12 cellular contexts compared by ENCODE assay signal in genomic region chr11:120331301-120331966, GRCh38. TPM values are rescaled to one million over a fixed set of nuclear protein-coding genes. Genes with fewer than 3 reads are reported as not detected.
DNase-seq lines count a peak whose midpoint lies in the region; ATAC-seq, FAIRE-seq and TF ChIP-seq lines count a peak whose summit lies in the region.
"Had no signal": no experiment of that assay in that cellular context is flagged by ENCODE, and none has a peak within 500 bp of the region (broad histone marks: within the 10 kb centered on the region; RNA-seq: fewer than 3 reads in every experiment).

No MANE protein-coding gene starts in this region.

- H3K27ac Mint-ChIP-seq in Caco-2 (ENCODE audit: unreplicated experiment), result peak overlapping the region; percentile 39
- no peak overlapping the region for H3K27ac Mint-ChIP-seq in naive thymus-derived CD4-positive, alpha-beta T cell
- H3K27ac Mint-ChIP-seq in activated CD8-positive, alpha-beta memory T cell treated with anti-CD3 and anti-CD28 coated beads, Interleukin-2, amount 10 ng/mL, durations not matched to agents 7 days and 5 days, result no peak overlapping the region
- H3K27ac Mint-ChIP-seq: activated naive CD4-positive, alpha-beta T cell treated with anti-CD3 and anti-CD28 coated beads, Interleukin-2, amount 10 ng/mL, durations not matched to agents 7 days and 5 days had no signal

- H3K4me3 ChIP-seq in Caco-2 (ENCODE audit: low read depth, low read length) (no peak overlapping the region), esophagus (ENCODE audit: low read depth in 1 of 2, low read length in 2 of 2) (no peak overlapping the region)
- no peak overlapping the region for H3K4me3 ChIP-seq in naive thymus-derived CD4-positive, alpha-beta T cell (ENCODE audit: low read length)

- H3K4me1 ChIP-seq in Caco-2 (peaks cover 28% of the 10 kb centered on the region), esophagus (ENCODE audit: control insufficient read depth in 2 of 2, insufficient read depth in 2 of 2, low read length in 1 of 2) (peaks cover 0 to 8% of the 10 kb centered on the region in 2 donors)
- peaks cover 9 to 14% of the 10 kb centered on the region in 2 donors for H3K4me1 ChIP-seq in naive thymus-derived CD4-positive, alpha-beta T cell (ENCODE audit: control insufficient read depth in 2 of 2, insufficient read depth in 2 of 2, low read length in 2 of 2)

- WGBS in esophagus, 2 donors, result 41 to 51% methylated on average over 2 of the region's 2 CpGs

- peak in 1 of 2 experiments; percentile 38 for DNase-seq in Caco-2
- peak; percentile 79 for DNase-seq in RCC 7860 (ENCODE audit: low spot score)
- DNase-seq in non-pigmented ciliary epithelial cell (ENCODE audit: low read depth), result peak; percentile 75
- no peak for DNase-seq in stimulated activated CD4-positive, alpha-beta T cell treated with anti-CD3 and anti-CD28 coated beads, Interleukin-12 subunit alpha, Interleukin-12 subunit beta, amount 100 ng/mL, for 4 hours
- no peak for DNase-seq in naive thymus-derived CD4-positive, alpha-beta T cell
- no peak for DNase-seq in NCI-H2171 (lab: John Stamatoyannopoulos, UW)
- DNase-seq in activated CD8-positive, alpha-beta memory T cell treated with anti-CD3 and anti-CD28 coated beads, Interleukin-2, amount 10 ng/mL, durations not matched to agents 7 days and 5 days, result no peak
- DNase-seq: activated naive CD4-positive, alpha-beta T cell treated with anti-CD3 and anti-CD28 coated beads, Interleukin-2, amount 10 ng/mL, durations not matched to agents 7 days and 5 days; NCI-H146 had no signal

- peaks cover 28% of the 10 kb centered on the region for H3K4me1 Mint-ChIP-seq in Caco-2 (ENCODE audit: low read depth, unreplicated experiment)
- H3K4me1 Mint-ChIP-seq in naive thymus-derived CD4-positive, alpha-beta T cell, result peaks cover 10 to 19% (median 17%) of the 10 kb centered on the region in 7 donors
- peaks cover 30% of the 10 kb centered on the region for H3K4me1 Mint-ChIP-seq in activated CD8-positive, alpha-beta memory T cell treated with anti-CD3 and anti-CD28 coated beads, Interleukin-2, amount 10 ng/mL, durations not matched to agents 7 days and 5 days

- no peak for ATAC-seq in naive thymus-derived CD4-positive, alpha-beta T cell
- no peak for ATAC-seq in activated CD8-positive, alpha-beta memory T cell treated with anti-CD3 and anti-CD28 coated beads, Interleukin-2, amount 10 ng/mL, durations not matched to agents 7 days and 5 days

- POLR2A ChIA-PET in Caco-2 (lab: Charles Lee), result no interaction called here
- POLR2A ChIA-PET in naive thymus-derived CD4-positive, alpha-beta T cell (lab: Charles Lee), result interaction anchor here (0.7 kb wide), 1 partner anchor 350 kb away, joined by 8 read pairs; no protein-coding TSS in a partner anchor

- peaks cover 8% of the 10 kb centered on the region for H3K36me3 Mint-ChIP-seq in Caco-2 (ENCODE audit: insufficient read depth, unreplicated experiment)
- peaks cover 0 to 3% (median 0%) of the 10 kb centered on the region in 5 donors for H3K36me3 Mint-ChIP-seq in naive thymus-derived CD4-positive, alpha-beta T cell
- peaks cover 2% of the 10 kb centered on the region for H3K36me3 Mint-ChIP-seq in activated CD8-positive, alpha-beta memory T cell treated with anti-CD3 and anti-CD28 coated beads, Interleukin-2, amount 10 ng/mL, durations not matched to agents 7 days and 5 days
- H3K36me3 Mint-ChIP-seq: activated naive CD4-positive, alpha-beta T cell treated with anti-CD3 and anti-CD28 coated beads, Interleukin-2, amount 10 ng/mL, durations not matched to agents 7 days and 5 days had no signal

- no peaks in the 10 kb centered on the region for H3K9me3 ChIP-seq in Caco-2
- no peaks in the 10 kb centered on the region for H3K9me3 ChIP-seq in esophagus (ENCODE audit: control insufficient read depth in 2 of 2, insufficient read depth in 1 of 2, low read depth in 1 of 2, low read length in 1 of 2)
- no peaks in the 10 kb centered on the region for H3K9me3 ChIP-seq in naive thymus-derived CD4-positive, alpha-beta T cell (ENCODE audit: control insufficient read depth in 2 of 3, low read length in 3 of 3)

- intact Hi-C loops in Caco-2 (cut with micrococcal nuclease; ENCODE audit: unreplicated experiment), result loop anchor here (5.0 kb wide), 1 partner anchor 356 kb away; no protein-coding TSS in a partner anchor
- intact Hi-C loops in naive thymus-derived CD4-positive, alpha-beta T cell (cut with micrococcal nuclease), result loop anchor here (10.0 kb wide), 2 partner anchors 143 to 607 kb away; partner anchors contain the start of gene NECTIN1 (in 1 of the 2)

- peak overlapping the region; percentile 24 to 62 for H3K27ac ChIP-seq in esophagus (ENCODE audit: low read depth in 2 of 2, low read length in 1 of 2)
- no peak overlapping the region for H3K27ac ChIP-seq in naive thymus-derived CD4-positive, alpha-beta T cell (ENCODE audit: low read depth, low read length)

- no peak for TF ChIP-seq CTCF in Caco-2 (IDR thresholded peaks at IDR 0.05; ENCODE audit: insufficient read depth in 1 of 2, low read depth in 1 of 2, low read length in 1 of 2, severe bottlenecking in 1 of 2, unreplicated experiment in 1 of 2)

- H3K27me3 ChIP-seq in Caco-2 (replicated peaks; ENCODE audit: control insufficient read depth, insufficient read depth, low read length) (no peaks in the 10 kb centered on the region), esophagus (ENCODE audit: control insufficient read depth in 1 of 2, insufficient read depth in 2 of 2, low read length in 2 of 2) (no peaks in the 10 kb centered on the region)
- H3K27me3 ChIP-seq in naive thymus-derived CD4-positive, alpha-beta T cell (ENCODE audit: control insufficient read depth in 2 of 2, insufficient read depth in 2 of 2, low read length in 2 of 2), result peaks cover 0 to 7% of the 10 kb centered on the region in 2 donors

- peak; percentile 90 for FAIRE-seq in RCC 7860 (lab: Jason Lieb, UNC)
- FAIRE-seq: GM19239 had no signal

- BruUV-seq in Caco-2 (replicated peaks; lab: Mats Ljungman, UMichigan), result no TSS peak

- no peaks in the 10 kb centered on the region for H3K27me3 Mint-ChIP-seq in Caco-2 (ENCODE audit: insufficient read depth, unreplicated experiment)
- H3K27me3 Mint-ChIP-seq in naive thymus-derived CD4-positive, alpha-beta T cell, result peaks cover 48 to 65% (median 55%) of the 10 kb centered on the region in 5 donors
- H3K27me3 Mint-ChIP-seq in activated CD8-positive, alpha-beta memory T cell treated with anti-CD3 and anti-CD28 coated beads, Interleukin-2, amount 10 ng/mL, durations not matched to agents 7 days and 5 days, result peaks cover 7% of the 10 kb centered on the region

- CTCF ChIA-PET in Caco-2 (lab: Charles Lee), result interaction anchor here (1.5 kb wide), 1 partner anchor 29 kb away, joined by 7 read pairs; no protein-coding TSS in a partner anchor
- CTCF ChIA-PET in naive thymus-derived CD4-positive, alpha-beta T cell (lab: Charles Lee), result no interaction called here
- CTCF ChIA-PET in activated CD8-positive, alpha-beta memory T cell treated with anti-CD3 and anti-CD28 coated beads, Interleukin-2, amount 10 ng/mL, durations not matched to agents 7 days and 5 days (lab: Charles Lee), result interaction anchor here (1.0 to 2.0 kb wide), 3 partner anchors 8 to 163 kb away, joined by 3 to 6 read pairs (median 5); no protein-coding TSS in a partner anchor

- H3K9me3 Mint-ChIP-seq in Caco-2 (ENCODE audit: unreplicated experiment), result no peaks in the 10 kb centered on the region
- H3K9me3 Mint-ChIP-seq in naive thymus-derived CD4-positive, alpha-beta T cell, result peaks cover 0 to 3% (median 0%) of the 10 kb centered on the region in 11 donors
- H3K9me3 Mint-ChIP-seq in activated CD8-positive, alpha-beta memory T cell treated with anti-CD3 and anti-CD28 coated beads, Interleukin-2, amount 10 ng/mL, durations not matched to agents 7 days and 5 days (ENCODE audit: low read depth), result no peaks in the 10 kb centered on the region
- H3K9me3 Mint-ChIP-seq: activated naive CD4-positive, alpha-beta T cell treated with anti-CD3 and anti-CD28 coated beads, Interleukin-2, amount 10 ng/mL, durations not matched to agents 7 days and 5 days; neural crest cell had no signal

- no peaks in the 10 kb centered on the region for H3K36me3 ChIP-seq in Caco-2 (ENCODE audit: control insufficient read depth, insufficient read depth, low read length)
- peaks cover 0 to 4% of the 10 kb centered on the region in 2 donors for H3K36me3 ChIP-seq in esophagus (ENCODE audit: control insufficient read depth in 2 of 2, insufficient read depth in 2 of 2, low read length in 1 of 2)
- H3K36me3 ChIP-seq in naive thymus-derived CD4-positive, alpha-beta T cell (ENCODE audit: control insufficient read depth in 2 of 3, insufficient read depth in 3 of 3, low read length in 3 of 3), result no peaks in the 10 kb centered on the region

- no peak overlapping the region for H3K4me3 Mint-ChIP-seq in Caco-2 (ENCODE audit: unreplicated experiment)
- H3K4me3 Mint-ChIP-seq in naive thymus-derived CD4-positive, alpha-beta T cell, result no peak overlapping the region
- no peak overlapping the region for H3K4me3 Mint-ChIP-seq in activated CD8-positive, alpha-beta memory T cell treated with anti-CD3 and anti-CD28 coated beads, Interleukin-2, amount 10 ng/mL, durations not matched to agents 7 days and 5 days
- H3K4me3 Mint-ChIP-seq: activated naive CD4-positive, alpha-beta T cell treated with anti-CD3 and anti-CD28 coated beads, Interleukin-2, amount 10 ng/mL, durations not matched to agents 7 days and 5 days; neural crest cell had no signal

RNA-seq across cellular contexts. Expression of gene ARHGEF12, which starts 4.8 kb away (rescaled TPM):
- total RNA-seq in Caco-2 (2022), result 89.2 and 89.3 TPM in 2 replicates
- polyA plus RNA-seq in esophagus, result 10 to 100 TPM; 15.3 to 17.9 TPM
- total RNA-seq in naive thymus-derived CD4-positive, alpha-beta T cell, result 10 to 100 TPM in 2 of 5 experiments, 1 to 10 TPM in 3; 1.9 to 13.1 (median 3.5) TPM
- under 1 TPM; 0.38 to 0.49 TPM for polyA plus RNA-seq in naive thymus-derived CD4-positive, alpha-beta T cell
- total RNA-seq in activated CD8-positive, alpha-beta memory T cell treated with anti-CD3 and anti-CD28 coated beads, Interleukin-2, amount 10 ng/mL, durations not matched to agents 7 days and 5 days, result 10 to 100 TPM; 44.6 to 61.1 TPM

RNA-seq across cellular contexts. Expression of gene TLCD5, which starts 6.3 kb away (rescaled TPM):
- total RNA-seq in Caco-2 (2022), result 9.8 and 11.8 TPM in 2 replicates
- under 1 TPM; 0.55 to 0.76 TPM for polyA plus RNA-seq in esophagus
- under 1 TPM in 3 of 5 experiments, not detected in 2; 0.11 to 0.48 (median 0.17) TPM for total RNA-seq in naive thymus-derived CD4-positive, alpha-beta T cell
- polyA plus RNA-seq in naive thymus-derived CD4-positive, alpha-beta T cell, result not detected
- total RNA-seq in activated CD8-positive, alpha-beta memory T cell treated with anti-CD3 and anti-CD28 coated beads, Interleukin-2, amount 10 ng/mL, durations not matched to agents 7 days and 5 days, result 1 to 10 TPM; 1.4 to 4.0 TPM

Comparison
In these comparisons a context has a peak if more than half of its experiments do, and no peak if none do; other contexts are left out.
1. DNase-seq: peak in RCC 7860 (single experiment) and non-pigmented ciliary epithelial cell (single experiment); none in stimulated activated CD4-positive, alpha-beta T cell treated with anti-CD3 and anti-CD28 coated beads, Interleukin-12 subunit alpha, Interleukin-12 subunit beta, amount 100 ng/mL, for 4 hours (single experiment), naive thymus-derived CD4-positive, alpha-beta T cell (0 of 9), NCI-H2171 (single experiment) and activated CD8-positive, alpha-beta memory T cell treated with anti-CD3 and anti-CD28 coated beads, Interleukin-2, amount 10 ng/mL, durations not matched to agents 7 days and 5 days (single experiment).